Comparison of ENCODE assay signal across 8 cellular contexts in genomic region chr10:86755740-86756510, GRCh38. TPM values are rescaled to one million over a fixed set of nuclear protein-coding genes. Genes with fewer than 3 reads are reported as not detected.
DNase-seq lines count a peak whose midpoint lies in the region; ATAC-seq, FAIRE-seq and TF ChIP-seq lines count a peak whose summit lies in the region.

No MANE protein-coding gene starts in this region.

- peak overlapping the region; percentile 97 for H3K27ac Mint-ChIP-seq in progenitor cell of endocrine pancreas

- no peaks in the 10 kb centered on the region for H3K27me3 Mint-ChIP-seq in progenitor cell of endocrine pancreas

- peak; percentile 56 for FAIRE-seq in GM12892 (lab: Jason Lieb, UNC)

- peak overlapping the region; percentile 80 for H3K4me3 Mint-ChIP-seq in progenitor cell of endocrine pancreas (ENCODE audit: low read depth)

- DNase-seq in GM12892 (ENCODE audit: insufficient read length) (peak; percentile 78), NCI-H1105 treated with DMSO at 0.1 percent for 48 hours (lab: John Stamatoyannopoulos, UW) (peak; percentile 78), T-helper 1 cell (peak; percentile 72 to 85 (median 78)), amniotic stem cell (lab: John Stamatoyannopoulos, UW) (peak; percentile 81), left ventricle myocardium superior (peak; percentile 95), progenitor cell of endocrine pancreas (ENCODE audit: low spot score, unreplicated experiment) (peak; percentile 72), ureter (ENCODE audit: low spot score) (peak; percentile 72)

- ATAC-seq in HG02678 (IDR thresholded peaks at IDR 0.05; ENCODE audit: unreplicated experiment), result peak; percentile 85
- ATAC-seq in left ventricle myocardium superior, result peak; percentile 89

- H3K4me1 Mint-ChIP-seq in progenitor cell of endocrine pancreas (ENCODE audit: low read depth), result peaks cover 45% of the 10 kb centered on the region

- no peaks in the 10 kb centered on the region for H3K36me3 Mint-ChIP-seq in progenitor cell of endocrine pancreas (ENCODE audit: insufficient read depth)

- intact Hi-C loops in left ventricle myocardium superior (cut with micrococcal nuclease), result no loop called here

- peak; percentile 57; the same call in 1 of the 2 replicates for TF ChIP-seq POLR2A in GM12892 (IDR thresholded peaks at IDR 0.05; ENCODE audit: low read depth, low read length)

- TF ChIP-seq CTCF in progenitor cell of endocrine pancreas (IDR thresholded peaks at IDR 0.05; ENCODE audit: unreplicated experiment), result no peak

- H3K9me3 Mint-ChIP-seq in progenitor cell of endocrine pancreas (ENCODE audit: low read depth), result no peaks in the 10 kb centered on the region

RNA-seq across cellular contexts. Expression of gene BMPR1A, which starts 0.5 kb away (rescaled TPM):
- 9.0 TPM for polyA plus RNA-seq in GM12892 (2012; ENCODE audit: missing spikeins)
- total RNA-seq in left ventricle myocardium superior, result 48.4 TPM
- 80.7 and 89.7 TPM in 2 replicates for total RNA-seq in progenitor cell of endocrine pancreas
- 54.8 TPM for total RNA-seq in ureter

Comparison
In these comparisons a context has a peak if more than half of its experiments do, and no peak if none do; other contexts are left out.
1. Peak in every context shown above with its lines: DNase-seq and ATAC-seq.